In the genomic region with DNA sequence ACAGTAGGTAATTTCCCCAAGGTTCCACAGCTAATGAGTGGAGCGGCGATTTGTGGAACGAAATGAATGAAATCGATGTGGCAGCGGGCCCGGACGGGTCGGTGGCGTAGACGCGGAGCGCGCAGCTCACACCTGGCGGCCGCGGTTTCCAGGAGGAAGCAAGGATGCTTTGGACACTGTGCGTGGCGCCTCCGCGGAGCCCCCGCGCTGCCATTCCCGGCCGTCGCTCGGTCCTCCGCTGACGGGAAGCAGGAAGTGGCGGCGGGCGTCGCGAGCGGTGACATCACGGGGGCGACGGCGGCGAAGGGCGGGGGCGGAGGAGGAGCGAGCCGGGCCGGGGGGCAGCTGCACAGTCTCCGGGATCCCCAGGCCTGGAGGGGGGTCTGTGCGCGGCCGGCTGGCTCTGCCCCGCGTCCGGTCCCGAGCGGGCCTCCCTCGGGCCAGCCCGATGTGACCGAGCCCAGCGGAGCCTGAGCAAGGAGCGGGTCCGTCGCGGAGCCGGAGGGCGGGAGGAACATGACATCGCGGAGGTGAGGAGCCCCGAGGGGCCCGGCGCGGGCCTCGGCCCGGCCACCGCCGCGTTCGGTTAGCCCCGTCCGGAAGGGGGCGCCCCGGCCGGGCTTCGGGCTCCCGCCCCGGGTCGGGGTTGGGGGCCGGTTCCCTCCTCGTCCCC, we compare ENCODE assay signal across 1 cellular context.
TF ChIP-seq lines count a peak whose summit lies in the region.

TSS of gene PTPN11 (plus strand) at position 352 of the 673 bp plus-strand sequence. CDS start at position 517, 165 bp downstream.

TF ChIP-seq in K562, 482 proteins besides CTCF, POLR2A, EP300 and RAD21 (continued from another document and continues in another):
- TF ChIP-seq, protein P1, sequence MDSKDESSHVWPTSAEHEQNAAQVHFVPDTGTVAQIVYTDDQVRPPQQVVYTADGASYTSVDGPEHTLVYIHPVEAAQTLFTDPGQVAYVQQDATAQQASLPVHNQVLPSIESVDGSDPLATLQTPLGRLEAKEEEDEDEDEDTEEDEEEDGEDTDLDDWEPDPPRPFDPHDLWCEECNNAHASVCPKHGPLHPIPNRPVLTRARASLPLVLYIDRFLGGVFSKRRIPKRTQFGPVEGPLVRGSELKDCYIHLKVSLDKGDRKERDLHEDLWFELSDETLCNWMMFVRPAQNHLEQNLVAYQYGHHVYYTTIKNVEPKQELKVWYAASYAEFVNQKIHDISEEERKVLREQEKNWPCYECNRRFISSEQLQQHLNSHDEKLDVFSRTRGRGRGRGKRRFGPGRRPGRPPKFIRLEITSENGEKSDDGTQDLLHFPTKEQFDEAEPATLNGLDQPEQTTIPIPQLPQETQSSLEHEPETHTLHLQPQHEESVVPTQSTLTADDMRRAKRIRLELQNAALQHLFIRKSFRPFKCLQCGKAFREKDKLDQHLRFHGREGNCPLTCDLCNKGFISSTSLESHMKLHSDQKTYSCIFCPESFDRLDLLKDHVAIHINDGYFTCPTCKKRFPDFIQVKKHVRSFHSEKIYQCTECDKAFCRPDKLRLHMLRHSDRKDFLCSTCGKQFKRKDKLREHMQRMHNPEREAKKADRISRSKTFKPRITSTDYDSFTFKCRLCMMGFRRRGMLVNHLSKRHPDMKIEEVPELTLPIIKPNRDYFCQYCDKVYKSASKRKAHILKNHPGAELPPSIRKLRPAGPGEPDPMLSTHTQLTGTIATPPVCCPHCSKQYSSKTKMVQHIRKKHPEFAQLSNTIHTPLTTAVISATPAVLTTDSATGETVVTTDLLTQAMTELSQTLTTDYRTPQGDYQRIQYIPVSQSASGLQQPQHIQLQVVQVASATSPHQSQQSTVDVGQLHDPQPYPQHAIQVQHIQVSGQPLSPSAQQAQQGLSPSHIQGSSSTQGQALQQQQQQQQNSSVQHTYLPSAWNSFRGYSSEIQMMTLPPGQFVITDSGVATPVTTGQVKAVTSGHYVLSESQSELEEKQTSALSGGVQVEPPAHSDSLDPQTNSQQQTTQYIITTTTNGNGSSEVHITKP (IDR thresholded peaks at IDR 0.05; ENCODE audit: partially characterized antibody), result peak; percentile 23
- peak; percentile 89 for TF ChIP-seq SIN3B (IDR thresholded peaks at IDR 0.05; ENCODE audit: low read depth)
- TF ChIP-seq JUN (IDR thresholded peaks at IDR 0.05; ENCODE audit: borderline replicate concordance, low read depth, low read length), result no peak
- peak; percentile 17; the same call in 1 of the 2 replicates for TF ChIP-seq JUN (CRISPR knock-in tag; IDR thresholded peaks at IDR 0.05; ENCODE audit: borderline replicate concordance)
- TF ChIP-seq FOXJ2 (tag; IDR thresholded peaks at IDR 0.05), result no peak
- TF ChIP-seq, protein P2, sequence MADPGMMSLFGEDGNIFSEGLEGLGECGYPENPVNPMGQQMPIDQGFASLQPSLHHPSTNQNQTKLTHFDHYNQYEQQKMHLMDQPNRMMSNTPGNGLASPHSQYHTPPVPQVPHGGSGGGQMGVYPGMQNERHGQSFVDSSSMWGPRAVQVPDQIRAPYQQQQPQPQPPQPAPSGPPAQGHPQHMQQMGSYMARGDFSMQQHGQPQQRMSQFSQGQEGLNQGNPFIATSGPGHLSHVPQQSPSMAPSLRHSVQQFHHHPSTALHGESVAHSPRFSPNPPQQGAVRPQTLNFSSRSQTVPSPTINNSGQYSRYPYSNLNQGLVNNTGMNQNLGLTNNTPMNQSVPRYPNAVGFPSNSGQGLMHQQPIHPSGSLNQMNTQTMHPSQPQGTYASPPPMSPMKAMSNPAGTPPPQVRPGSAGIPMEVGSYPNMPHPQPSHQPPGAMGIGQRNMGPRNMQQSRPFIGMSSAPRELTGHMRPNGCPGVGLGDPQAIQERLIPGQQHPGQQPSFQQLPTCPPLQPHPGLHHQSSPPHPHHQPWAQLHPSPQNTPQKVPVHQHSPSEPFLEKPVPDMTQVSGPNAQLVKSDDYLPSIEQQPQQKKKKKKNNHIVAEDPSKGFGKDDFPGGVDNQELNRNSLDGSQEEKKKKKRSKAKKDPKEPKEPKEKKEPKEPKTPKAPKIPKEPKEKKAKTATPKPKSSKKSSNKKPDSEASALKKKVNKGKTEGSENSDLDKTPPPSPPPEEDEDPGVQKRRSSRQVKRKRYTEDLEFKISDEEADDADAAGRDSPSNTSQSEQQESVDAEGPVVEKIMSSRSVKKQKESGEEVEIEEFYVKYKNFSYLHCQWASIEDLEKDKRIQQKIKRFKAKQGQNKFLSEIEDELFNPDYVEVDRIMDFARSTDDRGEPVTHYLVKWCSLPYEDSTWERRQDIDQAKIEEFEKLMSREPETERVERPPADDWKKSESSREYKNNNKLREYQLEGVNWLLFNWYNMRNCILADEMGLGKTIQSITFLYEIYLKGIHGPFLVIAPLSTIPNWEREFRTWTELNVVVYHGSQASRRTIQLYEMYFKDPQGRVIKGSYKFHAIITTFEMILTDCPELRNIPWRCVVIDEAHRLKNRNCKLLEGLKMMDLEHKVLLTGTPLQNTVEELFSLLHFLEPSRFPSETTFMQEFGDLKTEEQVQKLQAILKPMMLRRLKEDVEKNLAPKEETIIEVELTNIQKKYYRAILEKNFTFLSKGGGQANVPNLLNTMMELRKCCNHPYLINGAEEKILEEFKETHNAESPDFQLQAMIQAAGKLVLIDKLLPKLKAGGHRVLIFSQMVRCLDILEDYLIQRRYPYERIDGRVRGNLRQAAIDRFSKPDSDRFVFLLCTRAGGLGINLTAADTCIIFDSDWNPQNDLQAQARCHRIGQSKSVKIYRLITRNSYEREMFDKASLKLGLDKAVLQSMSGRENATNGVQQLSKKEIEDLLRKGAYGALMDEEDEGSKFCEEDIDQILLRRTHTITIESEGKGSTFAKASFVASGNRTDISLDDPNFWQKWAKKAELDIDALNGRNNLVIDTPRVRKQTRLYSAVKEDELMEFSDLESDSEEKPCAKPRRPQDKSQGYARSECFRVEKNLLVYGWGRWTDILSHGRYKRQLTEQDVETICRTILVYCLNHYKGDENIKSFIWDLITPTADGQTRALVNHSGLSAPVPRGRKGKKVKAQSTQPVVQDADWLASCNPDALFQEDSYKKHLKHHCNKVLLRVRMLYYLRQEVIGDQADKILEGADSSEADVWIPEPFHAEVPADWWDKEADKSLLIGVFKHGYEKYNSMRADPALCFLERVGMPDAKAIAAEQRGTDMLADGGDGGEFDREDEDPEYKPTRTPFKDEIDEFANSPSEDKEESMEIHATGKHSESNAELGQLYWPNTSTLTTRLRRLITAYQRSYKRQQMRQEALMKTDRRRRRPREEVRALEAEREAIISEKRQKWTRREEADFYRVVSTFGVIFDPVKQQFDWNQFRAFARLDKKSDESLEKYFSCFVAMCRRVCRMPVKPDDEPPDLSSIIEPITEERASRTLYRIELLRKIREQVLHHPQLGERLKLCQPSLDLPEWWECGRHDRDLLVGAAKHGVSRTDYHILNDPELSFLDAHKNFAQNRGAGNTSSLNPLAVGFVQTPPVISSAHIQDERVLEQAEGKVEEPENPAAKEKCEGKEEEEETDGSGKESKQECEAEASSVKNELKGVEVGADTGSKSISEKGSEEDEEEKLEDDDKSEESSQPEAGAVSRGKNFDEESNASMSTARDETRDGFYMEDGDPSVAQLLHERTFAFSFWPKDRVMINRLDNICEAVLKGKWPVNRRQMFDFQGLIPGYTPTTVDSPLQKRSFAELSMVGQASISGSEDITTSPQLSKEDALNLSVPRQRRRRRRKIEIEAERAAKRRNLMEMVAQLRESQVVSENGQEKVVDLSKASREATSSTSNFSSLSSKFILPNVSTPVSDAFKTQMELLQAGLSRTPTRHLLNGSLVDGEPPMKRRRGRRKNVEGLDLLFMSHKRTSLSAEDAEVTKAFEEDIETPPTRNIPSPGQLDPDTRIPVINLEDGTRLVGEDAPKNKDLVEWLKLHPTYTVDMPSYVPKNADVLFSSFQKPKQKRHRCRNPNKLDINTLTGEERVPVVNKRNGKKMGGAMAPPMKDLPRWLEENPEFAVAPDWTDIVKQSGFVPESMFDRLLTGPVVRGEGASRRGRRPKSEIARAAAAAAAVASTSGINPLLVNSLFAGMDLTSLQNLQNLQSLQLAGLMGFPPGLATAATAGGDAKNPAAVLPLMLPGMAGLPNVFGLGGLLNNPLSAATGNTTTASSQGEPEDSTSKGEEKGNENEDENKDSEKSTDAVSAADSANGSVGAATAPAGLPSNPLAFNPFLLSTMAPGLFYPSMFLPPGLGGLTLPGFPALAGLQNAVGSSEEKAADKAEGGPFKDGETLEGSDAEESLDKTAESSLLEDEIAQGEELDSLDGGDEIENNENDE (IDR thresholded peaks at IDR 0.05; ENCODE audit: low read depth, low read length), result no peak
- no peak for TF ChIP-seq ARHGAP35 (IDR thresholded peaks at IDR 0.05; ENCODE audit: partially characterized antibody)
- TF ChIP-seq TEAD4 (IDR thresholded peaks at IDR 0.05; ENCODE audit: low read length), result no peak
- TF ChIP-seq TEAD4 (CRISPR knock-in tag; IDR thresholded peaks at IDR 0.05; ENCODE audit: borderline replicate concordance), result no peak
- no peak for TF ChIP-seq ZNF785 (CRISPR knock-in tag; IDR thresholded peaks at IDR 0.05)
- no peak for TF ChIP-seq ZNF561 (CRISPR knock-in tag; conservative IDR thresholded peaks at IDR 0.05)
- 0 out of 2 replicates have a peak, but pooled peaks have one; percentile 16 for TF ChIP-seq DMBX1 (CRISPR knock-in tag; IDR thresholded peaks at IDR 0.05; ENCODE audit: borderline replicate concordance)
- no peak for TF ChIP-seq IFI16 (CRISPR knock-in tag; IDR thresholded peaks at IDR 0.05)
- no peak for TF ChIP-seq NFE2L1 (tag; IDR thresholded peaks at IDR 0.05; ENCODE audit: borderline replicate concordance, low read depth)
- peak; percentile 73 for TF ChIP-seq SAP30 (IDR thresholded peaks at IDR 0.05; ENCODE audit: borderline replicate concordance, insufficient read depth, low read depth, low read length, poor library complexity, severe bottlenecking)
- TF ChIP-seq SNAPC5 (CRISPR knock-in tag; IDR thresholded peaks at IDR 0.05), result no peak
- TF ChIP-seq, protein P3, sequence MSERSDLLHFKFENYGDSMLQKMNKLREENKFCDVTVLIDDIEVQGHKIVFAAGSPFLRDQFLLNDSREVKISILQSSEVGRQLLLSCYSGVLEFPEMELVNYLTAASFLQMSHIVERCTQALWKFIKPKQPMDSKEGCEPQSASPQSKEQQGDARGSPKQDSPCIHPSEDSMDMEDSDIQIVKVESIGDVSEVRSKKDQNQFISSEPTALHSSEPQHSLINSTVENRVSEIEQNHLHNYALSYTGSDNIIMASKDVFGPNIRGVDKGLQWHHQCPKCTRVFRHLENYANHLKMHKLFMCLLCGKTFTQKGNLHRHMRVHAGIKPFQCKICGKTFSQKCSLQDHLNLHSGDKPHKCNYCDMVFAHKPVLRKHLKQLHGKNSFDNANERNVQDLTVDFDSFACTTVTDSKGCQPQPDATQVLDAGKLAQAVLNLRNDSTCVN (CRISPR knock-in tag; IDR thresholded peaks at IDR 0.05), result no peak
- no peak for TF ChIP-seq SFPQ (IDR thresholded peaks at IDR 0.05; ENCODE audit: low read depth, low read length)
- no peak for TF ChIP-seq YBX1 (IDR thresholded peaks at IDR 0.05)
- peak; percentile 49 for TF ChIP-seq ESRRA (IDR thresholded peaks at IDR 0.05; ENCODE audit: borderline replicate concordance, low read depth)
- TF ChIP-seq PCBP2 (IDR thresholded peaks at IDR 0.05; ENCODE audit: low read depth, low read length, poor library complexity, severe bottlenecking), result no peak
- TF ChIP-seq ZNF583 (CRISPR knock-in tag; IDR thresholded peaks at IDR 0.05), result 0 out of 2 replicates have a peak, but pooled peaks have one; percentile 1
- TF ChIP-seq JUNB (CRISPR knock-in tag; conservative IDR thresholded peaks at IDR 0.05), result no peak
- no peak for TF ChIP-seq MCM7 (IDR thresholded peaks at IDR 0.05)
- TF ChIP-seq FOXP4 (CRISPR knock-in tag; IDR thresholded peaks at IDR 0.05; ENCODE audit: borderline replicate concordance), result peak; percentile 67; the same call in 1 of the 2 replicates
- TF ChIP-seq TCF7 (IDR thresholded peaks at IDR 0.05; ENCODE audit: borderline replicate concordance), result 0 out of 2 replicates have a peak, but pooled peaks have one; percentile 49
- peak; percentile 31; the same call in 1 of the 2 replicates for TF ChIP-seq CBX1 (IDR thresholded peaks at IDR 0.05; ENCODE audit: low read depth)
- no peak for TF ChIP-seq TRIM25 (IDR thresholded peaks at IDR 0.05; ENCODE audit: borderline replicate concordance)
- TF ChIP-seq KDM1A (IDR thresholded peaks at IDR 0.05), result no peak
- 0 out of 2 replicates have a peak, but pooled peaks have one; percentile 25 for TF ChIP-seq KLF1 (tag; IDR thresholded peaks at IDR 0.05)
